ENCODE assay signal across 14 cellular contexts in the genomic region with DNA sequence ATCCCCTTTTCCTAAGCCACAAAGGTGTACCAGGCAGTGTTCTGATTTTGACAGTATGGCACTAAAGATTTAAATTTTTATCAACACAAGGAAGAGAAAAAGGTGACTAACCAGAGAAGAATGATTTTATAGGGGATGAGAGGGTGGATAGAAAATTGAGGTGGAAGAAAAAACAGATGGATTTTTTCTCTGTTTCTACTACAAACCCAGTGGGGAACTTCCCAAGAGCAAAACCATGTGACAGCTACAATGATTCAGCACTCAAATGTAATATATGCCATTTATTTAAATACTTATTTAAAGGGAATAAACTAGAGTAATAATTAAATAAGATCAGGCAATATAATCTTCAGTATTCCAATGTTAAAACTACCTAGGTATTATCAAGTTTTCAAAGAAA. TPM values are rescaled to one million over a fixed set of nuclear protein-coding genes. Genes with fewer than 3 reads are reported as not detected.
DNase-seq lines count a peak whose midpoint lies in the region; ATAC-seq, FAIRE-seq and TF ChIP-seq lines count a peak whose summit lies in the region.
"Had no signal": no experiment of that assay in that cellular context is flagged by ENCODE, and none has a peak within 500 bp of the region (broad histone marks: within the 10 kb centered on the region; RNA-seq: fewer than 3 reads in every experiment).

No MANE protein-coding gene starts in this region.

- no peaks in the 10 kb centered on the region for H3K9me3 ChIP-seq in smooth muscle cell (replicated peaks; ENCODE audit: low read depth)
- H3K9me3 ChIP-seq: BLaER1, body of pancreas had no signal

- H3K27ac ChIP-seq in smooth muscle cell (ENCODE audit: low read depth) = peak overlapping the region; percentile 64
- H3K27ac ChIP-seq: BLaER1, body of pancreas, VCaP had no signal

- peaks cover 19% of the 10 kb centered on the region for H3K36me3 Mint-ChIP-seq in activated T-cell treated with anti-CD3 and anti-CD28 coated beads, Interleukin-2, amount 50 U/mL, for 24 hours (ENCODE audit: low read depth)

- FAIRE-seq in RCC 7860 (lab: Jason Lieb, UNC) = peak; percentile 66

- no peaks in the 10 kb centered on the region for H3K36me3 ChIP-seq in smooth muscle cell (ENCODE audit: low read depth)

- H3F3A ChIP-seq in smooth muscle cell (ENCODE audit: low read depth) = no peaks in the 10 kb centered on the region

- no peaks in the 10 kb centered on the region for H3K27me3 Mint-ChIP-seq in activated T-cell treated with anti-CD3 and anti-CD28 coated beads, Interleukin-2, amount 50 U/mL, for 24 hours
- H3K27me3 Mint-ChIP-seq: IgD-negative memory B cell had no signal

- H3K4me3 Mint-ChIP-seq in activated T-cell treated with anti-CD3 and anti-CD28 coated beads, Interleukin-2, amount 50 U/mL, for 24 hours = no peak overlapping the region

- H3K4me1 ChIP-seq in smooth muscle cell (ENCODE audit: low read depth) = no peaks in the 10 kb centered on the region

- DNase-seq in activated T-cell treated with anti-CD3 and anti-CD28 coated beads, Interleukin-2, amount 50 U/mL, for 24 hours = no peak
- no peak for DNase-seq in activated T-cell treated with anti-CD3 and anti-CD28 coated beads, Interleukin-2, amount 50 U/mL, for 1 hour
- peak; percentile 29 for DNase-seq in RCC 7860 (ENCODE audit: low spot score)
- DNase-seq in fibroblast of gingiva (ENCODE audit: low read depth) = peak; percentile 29
- DNase-seq in smooth muscle cell (lab: John Stamatoyannopoulos, UW; ENCODE audit: unreplicated experiment) = no peak
- no peak for DNase-seq in amygdala (lab: John Stamatoyannopoulos, UW)
- DNase-seq in stimulated activated CD4-positive, alpha-beta T cell treated with anti-CD3 and anti-CD28 coated beads, Interleukin-1b, Interleukin-23, amount 100 ng/mL, for 48 hours = no peak
- DNase-seq: body of pancreas, H7, NCI-H524 treated with DMSO at 0.1 percent for 48 hours had no signal

- H2AFZ ChIP-seq in smooth muscle cell (ENCODE audit: low read depth) = no peak overlapping the region

- H3K4me2 ChIP-seq in smooth muscle cell = peak overlapping the region; percentile 38
- H3K4me2 ChIP-seq: BLaER1 had no signal

- no peak overlapping the region for H3K4me3 ChIP-seq in smooth muscle cell
- H3K4me3 ChIP-seq: BLaER1, body of pancreas had no signal

- peak overlapping the region; percentile 55 for H3K27ac Mint-ChIP-seq in activated T-cell treated with anti-CD3 and anti-CD28 coated beads, Interleukin-2, amount 50 U/mL, for 24 hours

- no peaks in the 10 kb centered on the region for H3K27me3 ChIP-seq in smooth muscle cell (ENCODE audit: low read depth)
- H3K27me3 ChIP-seq: BLaER1, body of pancreas had no signal

- TF ChIP-seq CTCF in smooth muscle cell (IDR thresholded peaks at IDR 0.05; ENCODE audit: borderline replicate concordance, insufficient read depth, poor library complexity, severe bottlenecking) = no peak

- H3K79me2 ChIP-seq in smooth muscle cell (ENCODE audit: low read depth) = peaks cover 92% of the 10 kb centered on the region

- H3K4me1 Mint-ChIP-seq in activated T-cell treated with anti-CD3 and anti-CD28 coated beads, Interleukin-2, amount 50 U/mL, for 24 hours (ENCODE audit: low read depth) = peaks cover 73% of the 10 kb centered on the region

- no peaks in the 10 kb centered on the region for H3K9me3 Mint-ChIP-seq in activated T-cell treated with anti-CD3 and anti-CD28 coated beads, Interleukin-2, amount 50 U/mL, for 24 hours
- H3K9me3 Mint-ChIP-seq: IgD-negative memory B cell had no signal

- no peak for ATAC-seq in HG03442 (IDR thresholded peaks at IDR 0.05; ENCODE audit: unreplicated experiment)
- ATAC-seq: body of pancreas had no signal

- H4K20me1 ChIP-seq in smooth muscle cell (ENCODE audit: low read depth) = peaks cover 87% of the 10 kb centered on the region

- H3K9ac ChIP-seq in smooth muscle cell (ENCODE audit: low read depth) = peak overlapping the region; percentile 2
- H3K9ac ChIP-seq: BLaER1 had no signal

RNA-seq across cellular contexts. Expression of gene DCUN1D1, which starts 11.1 kb away (rescaled TPM):
- 25.7 and 35.1 TPM in 2 replicates for total RNA-seq in smooth muscle cell
- 14.4 and 14.6 TPM in 2 replicates for polyA plus RNA-seq in smooth muscle cell

Comparison
In these comparisons a context has a peak if more than half of its experiments do, and no peak if none do; other contexts are left out.
1. DNase-seq: peak in RCC 7860 (single experiment) and fibroblast of gingiva (single experiment); none in activated T-cell treated with anti-CD3 and anti-CD28 coated beads, Interleukin-2, amount 50 U/mL, for 24 hours (single experiment), activated T-cell treated with anti-CD3 and anti-CD28 coated beads, Interleukin-2, amount 50 U/mL, for 1 hour (single experiment), smooth muscle cell (single experiment), amygdala (0 of 56) and stimulated activated CD4-positive, alpha-beta T cell treated with anti-CD3 and anti-CD28 coated beads, Interleukin-1b, Interleukin-23, amount 100 ng/mL, for 48 hours (single experiment).